ENCODE assay signal across 19 cellular contexts in genomic region chr3:147117631-147118030, GRCh38.
DNase-seq lines count a peak whose midpoint lies in the region; TF ChIP-seq lines count a peak whose summit lies in the region.
"Had no signal": no experiment of that assay in that cellular context is flagged by ENCODE, and none has a peak within 500 bp of the region (broad histone marks: within the 10 kb centered on the region; RNA-seq: fewer than 3 reads in every experiment).

No MANE protein-coding gene starts in this region.

- no peak overlapping the region; the same call in 1 of the 2 replicates for H3K4me2 ChIP-seq in OCI-LY3 (ENCODE audit: low read length)
- H3K4me2 ChIP-seq: BLaER1 had no signal

- peak overlapping the region in 2 of 3 experiments; percentile 6 to 11 for H3K27ac Mint-ChIP-seq in nephron
- H3K27ac Mint-ChIP-seq: CD14-positive monocyte; CD4-positive, alpha-beta memory T cell; CD4-positive, CD25-positive, alpha-beta regulatory T cell; CD8-positive, alpha-beta memory T cell had no signal

- H3K9me3 Mint-ChIP-seq in nephron, result no peaks in the 10 kb centered on the region

- H3K27me3 Mint-ChIP-seq in nephron (ENCODE audit: low read depth), result no peaks in the 10 kb centered on the region
- H3K27me3 Mint-ChIP-seq: CD4-positive, alpha-beta memory T cell; CD4-positive, CD25-positive, alpha-beta regulatory T cell; CD8-positive, alpha-beta memory T cell had no signal

- H3K27me3 ChIP-seq in OCI-LY3 (ENCODE audit: low read depth, low read length), result no peaks in the 10 kb centered on the region
- H3K27me3 ChIP-seq: BE2C, BLaER1 had no signal

- H3K27ac ChIP-seq in OCI-LY3 (ENCODE audit: low read length), result no peak overlapping the region
- H3K27ac ChIP-seq: BLaER1 had no signal

- H4K20me1 ChIP-seq in OCI-LY3 (ENCODE audit: insufficient read depth, low read length), result no peaks in the 10 kb centered on the region
- H4K20me1 ChIP-seq: BLaER1 had no signal

- no peaks in the 10 kb centered on the region for H3K79me2 ChIP-seq in OCI-LY3 (ENCODE audit: low read length)

- H2AFZ ChIP-seq in OCI-LY3 (ENCODE audit: low read depth, low read length), result peak overlapping the region; percentile 80; the same call in 1 of the 2 replicates

- H3K36me3 Mint-ChIP-seq in nephron (ENCODE audit: low read depth), result no peaks in the 10 kb centered on the region
- H3K36me3 Mint-ChIP-seq: CD14-positive monocyte; CD4-positive, alpha-beta memory T cell; CD4-positive, CD25-positive, alpha-beta regulatory T cell; CD8-positive, alpha-beta memory T cell had no signal

- no peaks in the 10 kb centered on the region for H3K36me3 ChIP-seq in OCI-LY3 (replicated peaks; ENCODE audit: low read depth, low read length)
- H3K36me3 ChIP-seq: BE2C, BLaER1 had no signal

- no peak for TF ChIP-seq CTCF in OCI-LY3 (IDR thresholded peaks at IDR 0.05; ENCODE audit: low read depth, low read length)
- TF ChIP-seq CTCF in nephron (IDR thresholded peaks at IDR 0.05; ENCODE audit: unreplicated experiment in 3 of 3), result no peak

- H3K9me3 ChIP-seq in OCI-LY3 (ENCODE audit: insufficient read depth, low read length), result no peaks in the 10 kb centered on the region
- H3K9me3 ChIP-seq: BE2C, BLaER1, Caco-2 had no signal

- H3K4me3 ChIP-seq in OCI-LY3 (ENCODE audit: low read length), result no peak overlapping the region
- H3K4me3 ChIP-seq: BLaER1, GM12878 had no signal

- no peaks in the 10 kb centered on the region for H3K4me1 ChIP-seq in OCI-LY3 (ENCODE audit: low read length)
- H3K4me1 ChIP-seq: BE2C, BLaER1, Caco-2 had no signal

- H3K4me1 Mint-ChIP-seq in nephron, result peaks cover 9% of the 10 kb centered on the region
- H3K4me1 Mint-ChIP-seq: CD14-positive monocyte; CD4-positive, alpha-beta memory T cell; CD4-positive, CD25-positive, alpha-beta regulatory T cell; CD8-positive, alpha-beta memory T cell had no signal

- H3K9ac ChIP-seq in OCI-LY3 (ENCODE audit: low read length), result no peak overlapping the region
- H3K9ac ChIP-seq: BLaER1 had no signal

- DNase-seq in fibroblast of gingiva (ENCODE audit: low read depth) (peak; percentile 33), COLO829 (ENCODE audit: low spot score) (no peak), NCI-H446 (lab: John Stamatoyannopoulos, UW) (no peak)
- no peak for DNase-seq in stimulated activated CD4-positive, alpha-beta T cell treated with anti-CD3 and anti-CD28 coated beads, Interleukin-4, amount 100 ng/mL, for 24 hours
- DNase-seq: 8988T; ACHN; BE2C; Caco-2; Calu3; CD4-positive, alpha-beta memory T cell; CD4-positive, CD25-positive, alpha-beta regulatory T cell; CD8-positive, alpha-beta memory T cell; DMS79 treated with DMSO at 0.1 percent for 48 hours; GDM1 had no signal

- H3K4me3 Mint-ChIP-seq in nephron, result no peak overlapping the region
- H3K4me3 Mint-ChIP-seq: CD14-positive monocyte; CD4-positive, alpha-beta memory T cell; CD4-positive, CD25-positive, alpha-beta regulatory T cell; CD8-positive, alpha-beta memory T cell had no signal
